In genomic region chr7:112929411-112929810, GRCh38 we compare ENCODE assay signal across 26 cellular contexts.
"Had no signal": no experiment of that assay in that cellular context is flagged by ENCODE, and none has a peak within 500 bp of the region (broad histone marks: within the 10 kb centered on the region; RNA-seq: fewer than 3 reads in every experiment).

No MANE protein-coding gene starts in this region.

- H3K27ac ChIP-seq: adrenal gland, right lobe of liver, thyroid gland, upper lobe of left lung had no signal

- H3K4me1 ChIP-seq: right lobe of liver, thyroid gland had no signal

- H3K4me3 ChIP-seq: adrenal gland, mucosa of descending colon, right lobe of liver, thyroid gland, upper lobe of left lung had no signal

- ATAC-seq: activated CD8-positive, alpha-beta T cell treated with anti-CD3 and anti-CD28 coated beads for 36 hours; activated T-cell treated with anti-CD3 and anti-CD28 coated beads, Interleukin-2, amount 50 U/mL, for 72 hours; effector memory CD8-positive, alpha-beta T cell; left cardiac atrium; left ventricle myocardium superior; mucosa of descending colon; natural killer cell treated with Interleukin-12 subunit alpha and Interleukin-12 subunit beta and Interleukin-15 and Interleukin-18, amount 100 ng/mL, for 72 hours; right lobe of liver; stimulated activated effector memory CD8-positive, alpha-beta T cell treated with anti-CD3 and anti-CD28 coated beads, Interleukin-12 subunit alpha, Interleukin-12 subunit beta, amount 100 ng/mL, for 72 hours; stimulated activated naive CD8-positive, alpha-beta T cell treated with anti-CD3 and anti-CD28 coated beads, Interleukin-15, amount 100 ng/mL, for 72 hours; WTC11 had no signal

- H3K36me3 ChIP-seq: adrenal gland, right lobe of liver, thyroid gland, upper lobe of left lung had no signal

- H3K9me3 ChIP-seq: adrenal gland, mucosa of descending colon, right lobe of liver, thyroid gland, upper lobe of left lung had no signal

- DNase-seq: activated CD4-positive, alpha-beta T cell treated with anti-CD3 and anti-CD28 coated beads for 1 hour; activated CD4-positive, alpha-beta T cell treated with anti-CD3 and anti-CD28 coated beads, Interleukin-2, amount 10 ng/mL, durations not matched to agents 7 days and 5 days; activated CD8-positive, alpha-beta T cell treated with anti-CD3 and anti-CD28 coated beads for 36 hours; activated naive CD4-positive, alpha-beta T cell; activated T-cell treated with anti-CD3 and anti-CD28 coated beads, Interleukin-2, amount 50 U/mL, for 72 hours; adrenal gland; aorta; cortex of kidney; effector memory CD8-positive, alpha-beta T cell; left cardiac atrium; left ventricle myocardium superior; mucosa of descending colon; right lobe of liver; stimulated activated CD4-positive, alpha-beta T cell treated with anti-CD3 and anti-CD28 coated beads, Interleukin-12 subunit alpha, Interleukin-12 subunit beta, amount 100 ng/mL, for 4 hours; stimulated activated CD4-positive, alpha-beta T cell treated with anti-CD3 and anti-CD28 coated beads, Interleukin-4, amount 100 ng/mL, for 24 hours; stimulated activated naive CD8-positive, alpha-beta T cell treated with anti-CD3 and anti-CD28 coated beads, Interleukin-15, amount 100 ng/mL, for 72 hours; substantia nigra; T-helper 2 cell; thyroid gland; upper lobe of left lung had no signal

- H3K27me3 ChIP-seq: adrenal gland, right lobe of liver, thyroid gland, upper lobe of left lung had no signal

- FAIRE-seq: endothelial cell of umbilical vein, frontal cortex, keratinocyte had no signal
